ENCODE assay signal across 18 cellular contexts in the genomic region with DNA sequence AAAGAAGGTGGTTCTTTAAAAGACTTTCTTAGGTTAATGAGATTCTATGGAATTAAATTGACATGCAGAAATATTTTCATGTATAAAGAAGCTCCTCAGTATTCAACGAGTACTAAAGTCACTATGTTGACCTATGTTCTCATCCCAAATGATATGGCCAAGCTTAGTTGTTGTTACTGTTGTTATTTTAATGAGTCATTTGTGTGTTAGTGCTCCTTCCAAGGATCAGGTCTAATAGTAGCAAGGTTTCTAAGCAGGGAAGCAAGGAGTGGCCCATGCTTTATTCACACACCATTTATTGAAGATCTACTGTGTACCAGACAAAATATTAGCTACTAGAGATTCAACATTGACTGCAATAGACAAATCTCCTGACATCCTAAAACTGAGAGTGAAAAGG. TPM values are rescaled to one million over a fixed set of nuclear protein-coding genes. Genes with fewer than 3 reads are reported as not detected.
"Had no signal": no experiment of that assay in that cellular context is flagged by ENCODE, and none has a peak within 500 bp of the region (broad histone marks: within the 10 kb centered on the region; RNA-seq: fewer than 3 reads in every experiment).

No MANE protein-coding gene starts in this region.

- H3K9me3 Mint-ChIP-seq: activated CD4-positive, alpha-beta T cell treated with anti-CD3 and anti-CD28 coated beads, Interleukin-2, amount 10 ng/mL, durations not matched to agents 7 days and 5 days; T-helper 2 cell treated with Interferon-gamma antibody and Interleukin-4, amounts not matched to agents 5 μg/mL and 100 μg/mL, for 36 hours had no signal

- H2AFZ ChIP-seq: parathyroid adenoma had no signal

- H3K27ac Mint-ChIP-seq: activated CD4-positive, alpha-beta T cell treated with anti-CD3 and anti-CD28 coated beads, Interleukin-2, amount 10 ng/mL, durations not matched to agents 7 days and 5 days; activated naive CD8-positive, alpha-beta T cell; naive thymus-derived CD4-positive, alpha-beta T cell; T-helper 2 cell treated with Interferon-gamma antibody and Interleukin-4, amounts not matched to agents 5 μg/mL and 100 μg/mL, for 36 hours had no signal

- H3K79me2 ChIP-seq: parathyroid adenoma had no signal

- H3K9ac ChIP-seq: parathyroid adenoma had no signal

- H3K36me3 ChIP-seq: brain microvascular endothelial cell, left lung, neutrophil, tibial artery, uterus had no signal

- H3K9me3 ChIP-seq: left lung, mucosa of descending colon, neutrophil, tibial artery, uterus had no signal

- H3K36me3 Mint-ChIP-seq: naive thymus-derived CD4-positive, alpha-beta T cell had no signal

- H3K4me1 ChIP-seq: parathyroid adenoma, uterus had no signal

- H3K4me3 Mint-ChIP-seq: activated CD4-positive, alpha-beta T cell treated with anti-CD3 and anti-CD28 coated beads, Interleukin-2, amount 10 ng/mL, durations not matched to agents 7 days and 5 days; activated naive CD8-positive, alpha-beta T cell; naive thymus-derived CD4-positive, alpha-beta T cell; T-helper 2 cell treated with Interferon-gamma antibody and Interleukin-4, amounts not matched to agents 5 μg/mL and 100 μg/mL, for 36 hours had no signal

- H3K27me3 ChIP-seq: brain microvascular endothelial cell, left lung, neutrophil, tibial artery, uterus had no signal

- ATAC-seq: left lung; mucosa of descending colon; naive thymus-derived CD4-positive, alpha-beta T cell had no signal

- H3K4me3 ChIP-seq: left lung, mucosa of descending colon, tibial artery, uterus had no signal

- DNase-seq: activated CD4-positive, alpha-beta T cell treated with anti-CD3 and anti-CD28 coated beads, Interleukin-2, amount 10 ng/mL, durations not matched to agents 7 days and 5 days; activated CD8-positive, alpha-beta memory T cell treated with anti-CD3 and anti-CD28 coated beads for 24 hours; activated gamma-delta T cell treated with Interleukin-2 at 50 U/mL for 16 hours; amniotic stem cell; brain microvascular endothelial cell; cerebellar nuclear complex; left lung; mucosa of descending colon; naive thymus-derived CD4-positive, alpha-beta T cell; stimulated activated CD4-positive, alpha-beta T cell treated with anti-CD3 and anti-CD28 coated beads, Interleukin-4, amount 100 ng/mL, for 24 hours; stimulated activated naive CD4-positive, alpha-beta T cell; tibial artery; uterus had no signal

- H3K27ac ChIP-seq: brain microvascular endothelial cell, left lung, neutrophil, parathyroid adenoma, tibial artery, uterus had no signal

- H3K27me3 Mint-ChIP-seq: activated CD4-positive, alpha-beta T cell treated with anti-CD3 and anti-CD28 coated beads, Interleukin-2, amount 10 ng/mL, durations not matched to agents 7 days and 5 days; activated naive CD8-positive, alpha-beta T cell; naive thymus-derived CD4-positive, alpha-beta T cell had no signal

RNA-seq across cellular contexts. Expression of a gene that starts 41.9 kb away (rescaled TPM):
- polyA plus RNA-seq: keratinocyte had no signal
